ENCODE assay signal across 9 cellular contexts in genomic region chr2:217902281-217903141, GRCh38.
DNase-seq lines count a peak whose midpoint lies in the region; ATAC-seq lines count a peak whose summit lies in the region.
"Had no signal": no experiment of that assay in that cellular context is flagged by ENCODE, and none has a peak within 500 bp of the region (broad histone marks: within the 10 kb centered on the region; RNA-seq: fewer than 3 reads in every experiment).

No MANE protein-coding gene starts in this region.

- peaks cover 19% of the 10 kb centered on the region for H3K27me3 Mint-ChIP-seq in activated CD4-positive, alpha-beta T cell treated with anti-CD3 and anti-CD28 coated beads for 36 hours

- H3K9ac ChIP-seq in mucosa of rectum (ENCODE audit: low read depth in 1 of 2, low read length in 2 of 2): no peak overlapping the region

- peak overlapping the region; percentile 70 to 81 for H3K27ac ChIP-seq in mucosa of rectum (ENCODE audit: low read depth in 2 of 2, low read length in 2 of 2)
- H3K27ac ChIP-seq in urinary bladder (ENCODE audit: low read depth): peak overlapping the region; percentile 78

- H3K9me3 ChIP-seq in mucosa of rectum (ENCODE audit: control insufficient read depth in 2 of 2, low read length in 2 of 2): no peaks in the 10 kb centered on the region

- CTCF ChIA-PET in activated CD4-positive, alpha-beta T cell treated with anti-CD3 and anti-CD28 coated beads for 36 hours (lab: Charles Lee): interaction anchor here (0.6 to 0.8 kb wide), 4 partner anchors 37 to 114 kb away, joined by 3 to 4 read pairs (median 3); no protein-coding TSS in a partner anchor

- 10% methylated on average over 20 of the region's 20 CpGs for WGBS in urinary bladder

- POLR2A ChIA-PET in activated CD4-positive, alpha-beta T cell treated with anti-CD3 and anti-CD28 coated beads for 36 hours (lab: Charles Lee): no interaction called here

- peak overlapping the region in 1 of 2 donors; percentile 16 for H3K4me3 ChIP-seq in mucosa of rectum (ENCODE audit: low read length in 2 of 2)
- no peak overlapping the region for H3K4me3 ChIP-seq in urinary bladder (ENCODE audit: low read depth, low read length)

- no peaks in the 10 kb centered on the region for H3K36me3 Mint-ChIP-seq in activated CD4-positive, alpha-beta T cell treated with anti-CD3 and anti-CD28 coated beads for 36 hours (ENCODE audit: low read depth)
- H3K36me3 Mint-ChIP-seq: activated naive CD8-positive, alpha-beta T cell had no signal

- peak; percentile 59 for ATAC-seq in activated CD4-positive, alpha-beta T cell treated with anti-CD3 and anti-CD28 coated beads for 36 hours
- no peak for ATAC-seq in HG03442 (IDR thresholded peaks at IDR 0.05; ENCODE audit: unreplicated experiment)

- DNase-seq in activated CD4-positive, alpha-beta T cell treated with anti-CD3 and anti-CD28 coated beads for 36 hours: peak; percentile 51
- DNase-seq in activated CD4-positive, alpha-beta T cell treated with anti-CD3 and anti-CD28 coated beads for 48 hours: no peak
- DNase-seq in dermis microvascular lymphatic vessel endothelial cell (ENCODE audit: low read depth in 2 of 2) (peak; percentile 98 to 100), T-helper 2 cell (no peak), ecto neural progenitor cell (ENCODE audit: low spot score) (no peak)

- no peaks in the 10 kb centered on the region for H3K27me3 ChIP-seq in mucosa of rectum (ENCODE audit: control insufficient read depth in 2 of 2, insufficient read depth in 2 of 2, low read length in 2 of 2)

- H3K36me3 ChIP-seq in mucosa of rectum (ENCODE audit: control insufficient read depth in 2 of 2, insufficient read depth in 2 of 2, low read length in 2 of 2): peaks cover 0 to 4% of the 10 kb centered on the region in 2 donors
- H3K36me3 ChIP-seq in urinary bladder (ENCODE audit: insufficient read depth): no peaks in the 10 kb centered on the region

- peak overlapping the region; percentile 10 for H3K27ac Mint-ChIP-seq in activated CD4-positive, alpha-beta T cell treated with anti-CD3 and anti-CD28 coated beads for 36 hours
- H3K27ac Mint-ChIP-seq: activated naive CD8-positive, alpha-beta T cell had no signal

- intact Hi-C loops in activated CD4-positive, alpha-beta T cell treated with anti-CD3 and anti-CD28 coated beads for 36 hours (cut with DNase I, micrococcal nuclease): no loop called here

- H3K4me1 Mint-ChIP-seq in activated CD4-positive, alpha-beta T cell treated with anti-CD3 and anti-CD28 coated beads for 36 hours: peaks cover 6% of the 10 kb centered on the region

- H3K4me3 Mint-ChIP-seq in activated CD4-positive, alpha-beta T cell treated with anti-CD3 and anti-CD28 coated beads for 36 hours: no peak overlapping the region
- H3K4me3 Mint-ChIP-seq: activated naive CD8-positive, alpha-beta T cell had no signal

- peaks cover 26 to 33% of the 10 kb centered on the region in 2 donors for H3K4me1 ChIP-seq in mucosa of rectum (ENCODE audit: control insufficient read depth in 2 of 2, insufficient read depth in 2 of 2, low read length in 2 of 2)
- no peaks in the 10 kb centered on the region for H3K4me1 ChIP-seq in urinary bladder (ENCODE audit: insufficient read depth)

- H3K9me3 Mint-ChIP-seq in activated CD4-positive, alpha-beta T cell treated with anti-CD3 and anti-CD28 coated beads for 36 hours (ENCODE audit: low read depth): no peaks in the 10 kb centered on the region

Comparison
In these comparisons a context has a peak if more than half of its experiments do, and no peak if none do; other contexts are left out.
1. DNase-seq: peak in activated CD4-positive, alpha-beta T cell treated with anti-CD3 and anti-CD28 coated beads for 36 hours (single experiment) and dermis microvascular lymphatic vessel endothelial cell (2 of 2); none in activated CD4-positive, alpha-beta T cell treated with anti-CD3 and anti-CD28 coated beads for 48 hours (single experiment), T-helper 2 cell (0 of 5) and ecto neural progenitor cell (single experiment).